Comparison of ENCODE assay signal across 10 cellular contexts in genomic region chr5:139725073-139725830, GRCh38.
DNase-seq lines count a peak whose midpoint lies in the region; ATAC-seq, FAIRE-seq and TF ChIP-seq lines count a peak whose summit lies in the region.
"Had no signal": no experiment of that assay in that cellular context is flagged by ENCODE, and none has a peak within 500 bp of the region (broad histone marks: within the 10 kb centered on the region; RNA-seq: fewer than 3 reads in every experiment).

No MANE protein-coding gene starts in this region.

- H3K4me1 ChIP-seq in kidney (ENCODE audit: control insufficient read depth in 1 of 2, insufficient read depth in 1 of 2, low read depth in 1 of 2, low read length in 2 of 2): no peaks in the 10 kb centered on the region
- H3K4me1 ChIP-seq in stomach: peaks cover 0 to 11% (median 4%) of the 10 kb centered on the region in 4 donors
- H3K4me1 ChIP-seq in naive thymus-derived CD4-positive, alpha-beta T cell (ENCODE audit: control insufficient read depth in 2 of 2, insufficient read depth in 2 of 2, low read length in 2 of 2): no peaks in the 10 kb centered on the region

- H3K36me3 ChIP-seq in brain microvascular endothelial cell (replicated peaks) (no peaks in the 10 kb centered on the region), kidney (ENCODE audit: control insufficient read depth in 1 of 2, insufficient read depth in 2 of 2, low read length in 2 of 2) (no peaks in the 10 kb centered on the region), stomach (no peaks in the 10 kb centered on the region)
- no peaks in the 10 kb centered on the region for H3K36me3 ChIP-seq in naive thymus-derived CD4-positive, alpha-beta T cell (ENCODE audit: control insufficient read depth in 2 of 3, insufficient read depth in 3 of 3, low read length in 3 of 3)

- WGBS in stomach, 5 donors: 53 to 71% (median 67%) methylated on average over 11 to 13 of the region's 13 CpGs

- peak overlapping the region; percentile 36; the same call in 1 of the 2 replicates for H3K4me3 Mint-ChIP-seq in HFFc6
- H3K4me3 Mint-ChIP-seq in naive thymus-derived CD4-positive, alpha-beta T cell: no peak overlapping the region
- H3K4me3 Mint-ChIP-seq in activated T-cell treated with anti-CD3 and anti-CD28 coated beads, Interleukin-2, amount 50 U/mL, for 24 hours: no peak overlapping the region
- H3K4me3 Mint-ChIP-seq: activated naive CD4-positive, alpha-beta T cell treated with anti-CD3 and anti-CD28 coated beads, Interleukin-2, amount 50 U/mL, for 24 hours had no signal

- TF ChIP-seq CTCF in HFFc6 (IDR thresholded peaks at IDR 0.05) (no peak), brain microvascular endothelial cell (IDR thresholded peaks at IDR 0.05; ENCODE audit: low read depth, low read length, missing control alignments) (no peak), kidney (IDR thresholded peaks at IDR 0.05; ENCODE audit: borderline replicate concordance, extremely low read depth, insufficient read depth) (no peak), stomach (IDR thresholded peaks at IDR 0.05) (no peak)

- peaks cover 2% of the 10 kb centered on the region; the same call in 1 of the 2 replicates for H3K27me3 Mint-ChIP-seq in HFFc6 (ENCODE audit: insufficient read depth)
- H3K27me3 Mint-ChIP-seq in naive thymus-derived CD4-positive, alpha-beta T cell: no peaks in the 10 kb centered on the region
- H3K27me3 Mint-ChIP-seq in activated T-cell treated with anti-CD3 and anti-CD28 coated beads, Interleukin-2, amount 50 U/mL, for 24 hours: no peaks in the 10 kb centered on the region
- H3K27me3 Mint-ChIP-seq: activated naive CD4-positive, alpha-beta T cell treated with anti-CD3 and anti-CD28 coated beads, Interleukin-2, amount 50 U/mL, for 24 hours had no signal

- FAIRE-seq in kidney (lab: Jason Lieb, UNC): no peak
- FAIRE-seq: keratinocyte had no signal

- H3K27ac ChIP-seq in brain microvascular endothelial cell (no peak overlapping the region), kidney (ENCODE audit: low read depth in 2 of 2, low read length in 2 of 2) (no peak overlapping the region), stomach (peak overlapping the region in 1 of 5 donors; percentile 40)
- no peak overlapping the region for H3K27ac ChIP-seq in naive thymus-derived CD4-positive, alpha-beta T cell (ENCODE audit: low read depth, low read length)

- peaks cover 5% of the 10 kb centered on the region; the same call in 1 of the 2 replicates for H3K36me3 Mint-ChIP-seq in HFFc6 (ENCODE audit: low read depth)
- peaks cover 0 to 2% (median 0%) of the 10 kb centered on the region in 5 donors for H3K36me3 Mint-ChIP-seq in naive thymus-derived CD4-positive, alpha-beta T cell
- H3K36me3 Mint-ChIP-seq in activated T-cell treated with anti-CD3 and anti-CD28 coated beads, Interleukin-2, amount 50 U/mL, for 24 hours (ENCODE audit: low read depth): no peaks in the 10 kb centered on the region
- H3K36me3 Mint-ChIP-seq: activated naive CD4-positive, alpha-beta T cell treated with anti-CD3 and anti-CD28 coated beads, Interleukin-2, amount 50 U/mL, for 24 hours had no signal

- TF ChIP-seq EP300 in stomach (IDR thresholded peaks at IDR 0.05): no peak

- peaks cover 6% of the 10 kb centered on the region; the same call in 1 of the 2 replicates for H3K9me3 Mint-ChIP-seq in HFFc6
- H3K9me3 Mint-ChIP-seq in naive thymus-derived CD4-positive, alpha-beta T cell: peaks cover 0 to 4% (median 0%) of the 10 kb centered on the region in 11 donors
- H3K9me3 Mint-ChIP-seq in activated T-cell treated with anti-CD3 and anti-CD28 coated beads, Interleukin-2, amount 50 U/mL, for 24 hours: no peaks in the 10 kb centered on the region
- H3K9me3 Mint-ChIP-seq: activated naive CD4-positive, alpha-beta T cell treated with anti-CD3 and anti-CD28 coated beads, Interleukin-2, amount 50 U/mL, for 24 hours had no signal

- H3K4me3 ChIP-seq in brain microvascular endothelial cell (ENCODE audit: low read depth, low read length) (no peak overlapping the region), kidney (ENCODE audit: low read length in 2 of 2) (no peak overlapping the region), stomach (no peak overlapping the region)
- H3K4me3 ChIP-seq in naive thymus-derived CD4-positive, alpha-beta T cell (ENCODE audit: low read length): no peak overlapping the region

- in situ Hi-C loops in brain microvascular endothelial cell (cut with HindIII; ENCODE audit: low pct_ligation_motif_present, low sequenced_read_pairs): no loop called here

- CTCF ChIA-PET in naive thymus-derived CD4-positive, alpha-beta T cell (lab: Charles Lee): no interaction called here

- intact Hi-C loops in kidney (cut with DNase I): no loop called here
- intact Hi-C loops in stomach (cut with DNase I; ENCODE audit: low total_unique reads): no loop called here
- intact Hi-C loops in naive thymus-derived CD4-positive, alpha-beta T cell (cut with micrococcal nuclease): no loop called here

- H3K4me1 Mint-ChIP-seq in HFFc6 (ENCODE audit: low read depth): peaks cover 21% of the 10 kb centered on the region
- H3K4me1 Mint-ChIP-seq in naive thymus-derived CD4-positive, alpha-beta T cell: no peaks in the 10 kb centered on the region
- H3K4me1 Mint-ChIP-seq in activated T-cell treated with anti-CD3 and anti-CD28 coated beads, Interleukin-2, amount 50 U/mL, for 24 hours (ENCODE audit: low read depth): no peaks in the 10 kb centered on the region
- H3K4me1 Mint-ChIP-seq: activated naive CD4-positive, alpha-beta T cell treated with anti-CD3 and anti-CD28 coated beads, Interleukin-2, amount 50 U/mL, for 24 hours had no signal

- POLR2A ChIA-PET in naive thymus-derived CD4-positive, alpha-beta T cell (lab: Charles Lee): interaction anchor here (1.2 kb wide), 1 partner anchor 13 kb away, joined by 4 read pairs; no protein-coding TSS in a partner anchor

- no peaks in the 10 kb centered on the region for H3K27me3 ChIP-seq in brain microvascular endothelial cell (replicated peaks)
- H3K27me3 ChIP-seq in stomach: no peaks in the 10 kb centered on the region
- no peaks in the 10 kb centered on the region for H3K27me3 ChIP-seq in naive thymus-derived CD4-positive, alpha-beta T cell (ENCODE audit: control insufficient read depth in 2 of 2, insufficient read depth in 2 of 2, low read length in 2 of 2)

- H3K9ac ChIP-seq in kidney (ENCODE audit: low read length in 2 of 2): no peak overlapping the region

- TF ChIP-seq POLR2A in stomach (IDR thresholded peaks at IDR 0.05): no peak

- DNase-seq in HFFc6 (peak; percentile 87), brain microvascular endothelial cell (peak; percentile 71), kidney (peak; percentile 96), stomach (peak; percentile 35), NCI-H187 treated with DMSO at 0.1 percent for 48 hours (lab: John Stamatoyannopoulos, UW) (no peak)
- DNase-seq in naive thymus-derived CD4-positive, alpha-beta T cell: no peak
- no peak for DNase-seq in activated T-cell treated with anti-CD3 and anti-CD28 coated beads, Interleukin-2, amount 50 U/mL, for 24 hours

- H3K27ac Mint-ChIP-seq in HFFc6: peak overlapping the region; percentile 72
- no peak overlapping the region for H3K27ac Mint-ChIP-seq in naive thymus-derived CD4-positive, alpha-beta T cell
- H3K27ac Mint-ChIP-seq in activated T-cell treated with anti-CD3 and anti-CD28 coated beads, Interleukin-2, amount 50 U/mL, for 24 hours: no peak overlapping the region
- H3K27ac Mint-ChIP-seq: activated naive CD4-positive, alpha-beta T cell treated with anti-CD3 and anti-CD28 coated beads, Interleukin-2, amount 50 U/mL, for 24 hours had no signal

- H3K9me3 ChIP-seq in kidney (ENCODE audit: control insufficient read depth in 1 of 2, low read length in 2 of 2) (no peaks in the 10 kb centered on the region), stomach (no peaks in the 10 kb centered on the region)
- H3K9me3 ChIP-seq in naive thymus-derived CD4-positive, alpha-beta T cell (ENCODE audit: control insufficient read depth in 2 of 3, low read length in 3 of 3): no peaks in the 10 kb centered on the region

- no peak for ATAC-seq in naive thymus-derived CD4-positive, alpha-beta T cell
- no peak for ATAC-seq in GM18511 (IDR thresholded peaks at IDR 0.05; ENCODE audit: unreplicated experiment)

Comparison
In these comparisons a context has a peak if more than half of its experiments do, and no peak if none do; other contexts are left out.
1. DNase-seq: peak in HFFc6 (single experiment), brain microvascular endothelial cell (single experiment), kidney (single experiment) and stomach (single experiment); none in NCI-H187 treated with DMSO at 0.1 percent for 48 hours (single experiment), naive thymus-derived CD4-positive, alpha-beta T cell (0 of 9) and activated T-cell treated with anti-CD3 and anti-CD28 coated beads, Interleukin-2, amount 50 U/mL, for 24 hours (single experiment).